Comparison of ENCODE assay signal across 9 cellular contexts in the genomic region with DNA sequence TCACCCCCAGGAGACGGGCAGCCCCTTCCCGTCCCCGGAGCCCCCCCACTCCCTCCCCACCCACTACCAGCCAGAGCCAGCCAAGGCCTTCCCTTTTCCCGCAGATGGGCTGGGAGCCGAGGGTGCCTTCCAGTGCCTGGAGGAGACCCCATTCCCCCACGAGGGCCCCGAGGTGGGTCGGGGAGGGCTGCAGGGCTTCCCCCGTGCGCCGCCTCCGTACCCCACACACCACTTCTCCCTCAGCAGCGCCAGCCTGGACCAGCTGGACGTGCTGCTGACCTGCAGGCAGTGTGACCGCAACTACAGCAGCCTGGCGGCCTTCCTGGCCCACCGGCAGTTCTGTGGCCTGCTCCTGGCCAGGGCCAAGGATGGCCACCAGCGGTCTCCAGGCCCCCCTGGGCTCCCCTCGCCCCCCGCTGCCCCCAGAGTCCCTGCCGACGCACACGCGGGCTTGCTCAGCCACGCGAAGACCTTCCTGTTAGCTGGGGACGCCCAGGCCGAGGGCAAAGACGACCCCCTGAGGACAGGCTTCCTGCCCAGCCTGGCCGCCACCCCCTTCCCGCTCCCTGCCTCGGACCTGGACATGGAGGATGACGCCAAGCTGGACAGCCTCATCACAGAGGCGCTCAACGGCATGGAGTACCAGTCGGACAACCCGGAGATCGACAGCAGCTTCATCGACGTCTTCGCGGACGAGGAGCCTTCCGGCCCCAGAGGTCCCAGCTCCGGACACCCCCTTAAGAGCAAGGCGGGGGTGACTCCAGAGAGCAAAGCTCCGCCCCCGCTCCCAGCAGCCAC. TPM values are rescaled to one million over a fixed set of nuclear protein-coding genes. Genes with fewer than 3 reads are reported as not detected.
DNase-seq lines count a peak whose midpoint lies in the region; ATAC-seq and TF ChIP-seq lines count a peak whose summit lies in the region.
"Had no signal": no experiment of that assay in that cellular context is flagged by ENCODE, and none has a peak within 500 bp of the region (broad histone marks: within the 10 kb centered on the region; RNA-seq: fewer than 3 reads in every experiment).

No MANE protein-coding gene starts in this region.

- no peaks in the 10 kb centered on the region for H3K9me3 Mint-ChIP-seq in activated T-cell treated with anti-CD3 and anti-CD28 coated beads, Interleukin-2, amount 50 U/mL, for 72 hours

- no peak for DNase-seq in activated T-cell treated with anti-CD3 and anti-CD28 coated beads, Interleukin-2, amount 50 U/mL, for 72 hours
- DNase-seq in activated T-cell treated with anti-CD3 and anti-CD28 coated beads, Interleukin-2, amount 50 U/mL, for 1 hour = no peak
- DNase-seq in adipocyte (ENCODE audit: low read depth) = no peak
- DNase-seq in mesendoderm = no peak
- no peak for DNase-seq in tibial artery
- DNase-seq in stimulated activated CD8-positive, alpha-beta memory T cell treated with anti-CD3 and anti-CD28 coated beads, Interleukin-4, amount 100 ng/mL, for 48 hours = no peak
- DNase-seq in NCI-H2081 treated with DMSO at 0.1 percent for 48 hours (lab: John Stamatoyannopoulos, UW) = no peak
- no peak for DNase-seq in GDM1 (lab: John Stamatoyannopoulos, UW)
- DNase-seq: erythroblast had no signal

- peak overlapping the region; percentile 70 for H3K56ac ChIP-seq in mesendoderm (ENCODE audit: low read length)

- H2BK5ac ChIP-seq in mesendoderm (ENCODE audit: low read length) = no peak overlapping the region

- H4K5ac ChIP-seq in mesendoderm (ENCODE audit: low read length) = no peak overlapping the region

- no peak overlapping the region for H2BK15ac ChIP-seq in mesendoderm (replicated peaks; ENCODE audit: low read depth)

- no peak for ATAC-seq in activated T-cell treated with anti-CD3 and anti-CD28 coated beads, Interleukin-2, amount 50 U/mL, for 72 hours (replicated peaks in 1 of 2)

- peaks cover 8% of the 10 kb centered on the region for H3K27me3 Mint-ChIP-seq in activated T-cell treated with anti-CD3 and anti-CD28 coated beads, Interleukin-2, amount 50 U/mL, for 72 hours (ENCODE audit: low read depth)

- peak overlapping the region; percentile 73 to 78 for H3K4me3 Mint-ChIP-seq in activated T-cell treated with anti-CD3 and anti-CD28 coated beads, Interleukin-2, amount 50 U/mL, for 72 hours

- H3K18ac ChIP-seq in mesendoderm (ENCODE audit: low read length) = no peak overlapping the region

- H3K9ac ChIP-seq in adipocyte (ENCODE audit: low read length) = peak overlapping the region; percentile 81
- H3K9ac ChIP-seq in mesendoderm (ENCODE audit: low read length) = peak overlapping the region; percentile 53

- intact Hi-C loops in tibial artery (cut with DNase I; ENCODE audit: low total_unique reads) = no loop called here

- no peaks in the 10 kb centered on the region for H3K79me1 ChIP-seq in mesendoderm (ENCODE audit: low read length)

- H3K4me3 ChIP-seq in adipocyte (ENCODE audit: low read length) (no peak overlapping the region), mesendoderm (ENCODE audit: low read length) (no peak overlapping the region), tibial artery (peak overlapping the region; percentile 34 to 40)

- no peak overlapping the region for H3K27ac Mint-ChIP-seq in activated T-cell treated with anti-CD3 and anti-CD28 coated beads, Interleukin-2, amount 50 U/mL, for 72 hours

- H3K79me2 ChIP-seq in mesendoderm (ENCODE audit: control insufficient read depth, insufficient read depth, low read length) = no peaks in the 10 kb centered on the region

- no peak overlapping the region for H3K4ac ChIP-seq in mesendoderm (ENCODE audit: low read depth, low read length)

- H3K27me3 ChIP-seq in adipocyte (replicated peaks; ENCODE audit: control insufficient read depth, insufficient read depth, low read length) = no peaks in the 10 kb centered on the region
- no peaks in the 10 kb centered on the region for H3K27me3 ChIP-seq in mesendoderm (ENCODE audit: insufficient read depth, low read length, poor library complexity)
- peaks cover 0 to 52% of the 10 kb centered on the region in 2 donors for H3K27me3 ChIP-seq in tibial artery

- H4K8ac ChIP-seq in mesendoderm (ENCODE audit: low read depth, low read length) = no peak overlapping the region

- H3K9me3 ChIP-seq in adipocyte (ENCODE audit: control insufficient read depth, low read length) (no peaks in the 10 kb centered on the region), tibial artery (no peaks in the 10 kb centered on the region)

- no peak overlapping the region for H3K23ac ChIP-seq in mesendoderm (ENCODE audit: low read length)

- no peak overlapping the region for H2BK120ac ChIP-seq in mesendoderm (ENCODE audit: low read depth, low read length)

- peaks cover 4% of the 10 kb centered on the region for H3K36me3 ChIP-seq in adipocyte (ENCODE audit: control insufficient read depth, insufficient read depth, low read length, severe bottlenecking)
- no peaks in the 10 kb centered on the region for H3K36me3 ChIP-seq in mesendoderm (ENCODE audit: control insufficient read depth, insufficient read depth, low read length)
- H3K36me3 ChIP-seq in tibial artery = no peaks in the 10 kb centered on the region

- H3K4me2 ChIP-seq in mesendoderm (ENCODE audit: low read length) = no peak overlapping the region

- no peaks in the 10 kb centered on the region for H3K36me3 Mint-ChIP-seq in activated T-cell treated with anti-CD3 and anti-CD28 coated beads, Interleukin-2, amount 50 U/mL, for 72 hours (ENCODE audit: insufficient read depth in 2 of 2)

- TF ChIP-seq CTCF in tibial artery (IDR thresholded peaks at IDR 0.05) = no peak

- no peak overlapping the region for H2AK5ac ChIP-seq in mesendoderm (ENCODE audit: low read length)

- H3K27ac ChIP-seq in mesendoderm (ENCODE audit: low read depth, low read length) = no peak overlapping the region
- H3K27ac ChIP-seq in tibial artery = no peak overlapping the region

- no peaks in the 10 kb centered on the region for H3K4me1 Mint-ChIP-seq in activated T-cell treated with anti-CD3 and anti-CD28 coated beads, Interleukin-2, amount 50 U/mL, for 72 hours (ENCODE audit: low read depth)

- WGBS in mesendoderm (ENCODE audit: extremely low coverage, insufficient coverage, low lambda C conversion rate) = no CpG with 5 or more reads among the region's 48 CpGs

- peaks cover 4% of the 10 kb centered on the region for H3K4me1 ChIP-seq in adipocyte (ENCODE audit: control insufficient read depth, insufficient read depth, low read length)
- no peaks in the 10 kb centered on the region for H3K4me1 ChIP-seq in mesendoderm (ENCODE audit: control insufficient read depth, low read depth, low read length)
- peaks cover 0 to 26% (median 0%) of the 10 kb centered on the region in 4 donors for H3K4me1 ChIP-seq in tibial artery

RNA-seq across cellular contexts. Expression of a gene that starts 23.5 kb away (rescaled TPM):
- 10 to 100 TPM; 12.2 to 13.8 TPM for total RNA-seq in activated T-cell treated with anti-CD3 and anti-CD28 coated beads, Interleukin-2, amount 50 U/mL, for 72 hours
- 2.5 TPM for polyA plus RNA-seq in mesendoderm (2013, experiment 1 of 2)
- 2.5 TPM for polyA plus RNA-seq in mesendoderm (2013, experiment 2 of 2)

RNA-seq across cellular contexts. Expression of a gene that starts 46.8 kb away (rescaled TPM):
- under 1 TPM; 0.34 to 0.65 TPM for total RNA-seq in activated T-cell treated with anti-CD3 and anti-CD28 coated beads, Interleukin-2, amount 50 U/mL, for 72 hours
- polyA plus RNA-seq in mesendoderm (2013, experiment 1 of 2) = 0.67 TPM
- 0.63 TPM for polyA plus RNA-seq in mesendoderm (2013, experiment 2 of 2)

Comparison
In these comparisons a context has a peak if more than half of its experiments do, and no peak if none do; other contexts are left out.
1. H3K4me3 ChIP-seq: peak in tibial artery (2 of 2); none in adipocyte (single experiment) and mesendoderm (single experiment).